12 cellular contexts compared by ENCODE assay signal in the genomic region with DNA sequence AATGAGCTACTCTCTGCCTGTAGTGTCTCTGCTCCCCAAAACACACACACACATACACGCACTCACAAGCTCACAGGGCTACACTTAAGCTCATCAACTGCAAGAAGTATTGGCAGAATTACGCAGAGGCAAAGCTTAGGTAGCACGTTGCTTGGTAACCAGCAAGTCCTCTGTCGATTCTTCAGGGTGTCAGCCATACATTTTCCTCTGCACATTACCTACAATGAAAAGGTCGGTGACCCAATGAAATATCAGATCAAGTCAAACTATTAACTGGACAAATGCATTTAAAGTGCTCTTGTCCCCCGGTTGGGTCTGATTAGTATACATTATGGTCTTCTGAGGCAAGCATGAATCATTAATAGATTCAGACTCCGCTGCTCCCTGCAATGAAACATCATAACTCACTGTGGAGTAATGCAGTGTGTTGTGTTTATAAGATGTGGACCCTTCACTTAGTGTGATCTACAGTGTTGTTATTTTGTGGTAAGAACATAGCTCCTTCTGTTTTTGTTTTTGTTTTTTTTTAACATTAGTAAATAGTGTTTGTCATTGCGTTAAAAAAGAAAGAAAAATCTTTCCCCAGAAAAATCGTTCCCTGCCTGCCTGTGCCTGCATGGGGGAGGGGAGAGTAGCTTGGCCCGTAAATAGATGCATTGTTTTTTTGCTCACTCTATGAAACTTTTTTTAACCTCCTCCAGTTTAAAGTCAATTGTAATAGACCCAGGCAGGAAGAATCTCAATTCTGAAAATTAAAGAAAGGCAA.
DNase-seq lines count a peak whose midpoint lies in the region; ATAC-seq and TF ChIP-seq lines count a peak whose summit lies in the region.
"Had no signal": no experiment of that assay in that cellular context is flagged by ENCODE, and none has a peak within 500 bp of the region (broad histone marks: within the 10 kb centered on the region; RNA-seq: fewer than 3 reads in every experiment).

No MANE protein-coding gene starts in this region.

- TF ChIP-seq CTCF in cardiac muscle cell (IDR thresholded peaks at IDR 0.05; ENCODE audit: low read depth, low read length) (no peak), heart left ventricle (IDR thresholded peaks at IDR 0.05) (no peak), nephron (IDR thresholded peaks at IDR 0.05; ENCODE audit: unreplicated experiment in 3 of 3) (no peak), GM13977 (IDR thresholded peaks at IDR 0.05; ENCODE audit: extremely low read depth, insufficient read depth, missing control alignments) (no peak)

- WGBS in heart left ventricle, 4 donors: 54 to 63% (median 57%) methylated on average over 10 of the region's 10 CpGs

- H3K27ac Mint-ChIP-seq in nephron: peak overlapping the region; percentile 25 to 79 (median 53)
- H3K27ac Mint-ChIP-seq: activated CD4-positive, alpha-beta T cell treated with anti-CD3 and anti-CD28 coated beads, Interleukin-2, amount 10 ng/mL, durations not matched to agents 7 days and 5 days had no signal

- no peaks in the 10 kb centered on the region for H3K36me3 ChIP-seq in cardiac muscle cell
- H3K36me3 ChIP-seq in heart left ventricle: no peaks in the 10 kb centered on the region

- no peaks in the 10 kb centered on the region for H3K9me3 Mint-ChIP-seq in nephron
- H3K9me3 Mint-ChIP-seq: activated CD4-positive, alpha-beta T cell treated with anti-CD3 and anti-CD28 coated beads, Interleukin-2, amount 10 ng/mL, durations not matched to agents 7 days and 5 days had no signal

- intact Hi-C loops in heart left ventricle (cut with DNase I): no loop called here

- H3K4me3 Mint-ChIP-seq in nephron: peak overlapping the region in 2 of 3 experiments; percentile 0 to 3
- H3K4me3 Mint-ChIP-seq: activated CD4-positive, alpha-beta T cell treated with anti-CD3 and anti-CD28 coated beads, Interleukin-2, amount 10 ng/mL, durations not matched to agents 7 days and 5 days had no signal

- no peak for ATAC-seq in heart left ventricle
- no peak for ATAC-seq in GM19397 (IDR thresholded peaks at IDR 0.05; ENCODE audit: unreplicated experiment)
- ATAC-seq in HG02981 (IDR thresholded peaks at IDR 0.05; ENCODE audit: unreplicated experiment): no peak

- H3K27ac ChIP-seq in cardiac muscle cell: peak overlapping the region; percentile 48
- H3K27ac ChIP-seq in heart left ventricle: peak overlapping the region in 1 of 12 donors; percentile 15
- peak overlapping the region; percentile 86 for H3K27ac ChIP-seq in caudate nucleus (ENCODE audit: low read depth, low read length)

- H3K4me3 ChIP-seq in cardiac muscle cell: no peak overlapping the region
- no peak overlapping the region for H3K4me3 ChIP-seq in heart left ventricle

- H3K4me1 ChIP-seq in cardiac muscle cell (ENCODE audit: low read depth) (peaks cover 21% of the 10 kb centered on the region), heart left ventricle (peaks cover 0 to 13% (median 2%) of the 10 kb centered on the region in 12 donors)

- peaks cover 41% of the 10 kb centered on the region for H3K4me1 Mint-ChIP-seq in nephron
- H3K4me1 Mint-ChIP-seq: activated CD4-positive, alpha-beta T cell treated with anti-CD3 and anti-CD28 coated beads, Interleukin-2, amount 10 ng/mL, durations not matched to agents 7 days and 5 days had no signal

- no peaks in the 10 kb centered on the region for H3K36me3 Mint-ChIP-seq in nephron (ENCODE audit: low read depth)

- no peaks in the 10 kb centered on the region for H3K9me3 ChIP-seq in cardiac muscle cell (ENCODE audit: low read depth)
- H3K9me3 ChIP-seq in heart left ventricle: no peaks in the 10 kb centered on the region

- no peaks in the 10 kb centered on the region for H3K27me3 Mint-ChIP-seq in nephron (ENCODE audit: low read depth)

- in situ Hi-C loops in GM13977 (cut with MboI; ENCODE audit: low pct_unique_long_range_greater_than_20kb, low sequenced_read_pairs, unreplicated experiment): no loop called here

- TF ChIP-seq POLR2A in heart left ventricle (IDR thresholded peaks at IDR 0.05): no peak

- H3K27me3 ChIP-seq in cardiac muscle cell (no peaks in the 10 kb centered on the region), heart left ventricle (peaks cover 0 to 13% (median 0%) of the 10 kb centered on the region in 9 donors)

- DNase-seq in cardiac muscle cell (ENCODE audit: low read depth in 1 of 2, low spot score in 1 of 2): peak in 1 of 2 donors; percentile 8
- DNase-seq in heart left ventricle: no peak
- peak in 27 of 61 donors; percentile 2 to 70 (median 16) for DNase-seq in caudate nucleus (lab: John Stamatoyannopoulos, UW)
- no peak for DNase-seq in activated CD4-positive, alpha-beta T cell treated with anti-CD3 and anti-CD28 coated beads, Interleukin-2, amount 50 U/mL, for 4 hours
- DNase-seq in GM13977 (ENCODE audit: low spot score): no peak
- DNase-seq: activated CD4-positive, alpha-beta T cell treated with anti-CD3 and anti-CD28 coated beads, Interleukin-2, amount 10 ng/mL, durations not matched to agents 7 days and 5 days; activated effector memory CD4-positive, alpha-beta T cell treated with anti-CD3 and anti-CD28 coated beads, Interleukin-2, amount 50 U/mL, for 16 hours; DMS79 treated with DMSO at 0.1 percent for 48 hours; NCI-H774 had no signal
